Comparison of ENCODE assay signal across 8 cellular contexts in the genomic region with DNA sequence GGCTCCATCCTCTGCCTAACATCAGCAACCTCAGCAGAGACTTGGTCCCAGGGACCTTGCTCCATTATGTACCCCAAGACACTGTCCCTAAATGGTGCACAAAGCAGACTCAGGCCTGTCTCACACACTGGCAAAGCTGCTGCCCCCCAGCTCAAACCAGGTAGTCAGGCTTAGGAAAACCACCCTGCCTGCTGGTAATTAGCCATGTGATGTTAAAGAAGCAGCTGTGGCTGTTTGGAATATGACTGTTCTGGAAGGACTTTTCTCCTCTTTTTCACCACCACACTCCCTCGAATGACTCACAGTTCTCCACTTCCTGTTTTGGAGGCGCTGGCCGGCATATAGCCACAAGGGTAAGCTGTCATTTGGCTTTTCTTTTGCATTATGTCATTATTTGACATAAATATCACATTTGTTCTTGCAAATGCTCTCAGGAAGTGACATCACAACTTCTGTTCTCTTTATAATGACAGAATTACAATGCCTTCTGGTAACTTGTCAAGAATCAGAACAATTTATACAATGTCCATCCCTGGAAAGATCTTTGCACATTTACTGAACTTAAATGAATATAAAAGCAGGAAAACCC.
DNase-seq lines count a peak whose midpoint lies in the region; ATAC-seq and TF ChIP-seq lines count a peak whose summit lies in the region.

No MANE protein-coding gene starts in this region.

- DNase-seq in AML-193 (lab: John Stamatoyannopoulos, UW) (peak; percentile 90 to 93), RWPE2 (ENCODE audit: low spot score) (peak; percentile 75), right lobe of liver (peak in 1 of 3 donors; percentile 67), suprapubic skin (ENCODE audit: low spot score in 2 of 2) (peak in 1 of 2 donors; percentile 71), cerebellar nuclear complex (lab: John Stamatoyannopoulos, UW) (no peak)
- no peak for DNase-seq in central memory CD8-positive, alpha-beta T cell (ENCODE audit: low spot score in 2 of 2)

- H3K4me3 Mint-ChIP-seq in central memory CD8-positive, alpha-beta T cell = no peak overlapping the region

- H3K4me3 ChIP-seq in RWPE2 (ENCODE audit: severe bottlenecking) (no peak overlapping the region), right lobe of liver (no peak overlapping the region), suprapubic skin (no peak overlapping the region)

- H3K36me3 ChIP-seq in RWPE2 (ENCODE audit: low read depth) (no peaks in the 10 kb centered on the region), right lobe of liver (no peaks in the 10 kb centered on the region), suprapubic skin (no peaks in the 10 kb centered on the region)

- H3K4me1 Mint-ChIP-seq in central memory CD8-positive, alpha-beta T cell = peaks cover 22% of the 10 kb centered on the region

- H3K27me3 ChIP-seq in RWPE2 (ENCODE audit: insufficient read depth, poor library complexity, severe bottlenecking) (no peaks in the 10 kb centered on the region), right lobe of liver (no peaks in the 10 kb centered on the region), suprapubic skin (no peaks in the 10 kb centered on the region)

- TF ChIP-seq POLR2A in right lobe of liver (IDR thresholded peaks at IDR 0.05) (no peak), suprapubic skin (IDR thresholded peaks at IDR 0.05) (no peak)

- H3K27me3 Mint-ChIP-seq in central memory CD8-positive, alpha-beta T cell = no peaks in the 10 kb centered on the region

- intact Hi-C loops in right lobe of liver (cut with DNase I) = no loop called here

- WGBS in right lobe of liver (ENCODE audit: insufficient coverage, low coverage, low lambda C conversion rate, missing lambda C conversion rate) = 16% methylated on average over 3 of the region's 3 CpGs
- WGBS in suprapubic skin = 4% methylated on average over 3 of the region's 3 CpGs

- peaks cover 33% of the 10 kb centered on the region for H3K4me1 ChIP-seq in RWPE2 (ENCODE audit: insufficient read depth, poor library complexity, severe bottlenecking)
- peaks cover 3 to 44% (median 21%) of the 10 kb centered on the region in 4 donors for H3K4me1 ChIP-seq in right lobe of liver
- peaks cover 51% of the 10 kb centered on the region for H3K4me1 ChIP-seq in suprapubic skin

- peak; percentile 74 for ATAC-seq in GM18861 (IDR thresholded peaks at IDR 0.05; ENCODE audit: unreplicated experiment)
- ATAC-seq in HG03095 (IDR thresholded peaks at IDR 0.05; ENCODE audit: unreplicated experiment) = peak; percentile 80
- ATAC-seq in RWPE2 (ENCODE audit: low read depth) = peak; percentile 82
- ATAC-seq in central memory CD8-positive, alpha-beta T cell (replicated peaks; ENCODE audit: extremely low read depth, poor library complexity, severe bottlenecking) = peak; percentile 60
- peak; percentile 14 to 48 (median 30) for ATAC-seq in right lobe of liver

- TF ChIP-seq CTCF in RWPE2 (IDR thresholded peaks at IDR 0.05; ENCODE audit: poor library complexity, severe bottlenecking) (no peak), right lobe of liver (IDR thresholded peaks at IDR 0.05) (no peak), suprapubic skin (IDR thresholded peaks at IDR 0.05) (no peak)

- no peaks in the 10 kb centered on the region for H3K9me3 ChIP-seq in RWPE2 (ENCODE audit: severe bottlenecking)
- no peaks in the 10 kb centered on the region for H3K9me3 ChIP-seq in right lobe of liver
- no peaks in the 10 kb centered on the region for H3K9me3 ChIP-seq in suprapubic skin

- H3K9me3 Mint-ChIP-seq in central memory CD8-positive, alpha-beta T cell = no peaks in the 10 kb centered on the region

- TF ChIP-seq EP300 in suprapubic skin (IDR thresholded peaks at IDR 0.05) = no peak

- H3K27ac Mint-ChIP-seq in central memory CD8-positive, alpha-beta T cell (ENCODE audit: low read depth) = peak overlapping the region; percentile 51

- H3K27ac ChIP-seq in RWPE2 (ENCODE audit: poor library complexity, severe bottlenecking) (peak overlapping the region; percentile 90), right lobe of liver (peak overlapping the region; percentile 51 to 84 (median 73)), suprapubic skin (peak overlapping the region; percentile 79)

- H3K36me3 Mint-ChIP-seq in central memory CD8-positive, alpha-beta T cell (ENCODE audit: insufficient read depth) = peaks cover 8% of the 10 kb centered on the region

Comparison
In these comparisons a context has a peak if more than half of its experiments do, and no peak if none do; other contexts are left out.
1. DNase-seq: peak in AML-193 (2 of 2) and RWPE2 (single experiment); none in central memory CD8-positive, alpha-beta T cell (0 of 2) and cerebellar nuclear complex (0 of 2).
2. ATAC-seq: peak in every context shown above with its lines; median percentile 82 in RWPE2; 80 in HG03095; 74 in GM18861; 60 in central memory CD8-positive, alpha-beta T cell; 30 in right lobe of liver.
3. Peak in every context shown above with its lines, with median percentiles within 50 percentile points of each other: H3K27ac ChIP-seq.